ENCODE assay signal across 11 cellular contexts in the genomic region with DNA sequence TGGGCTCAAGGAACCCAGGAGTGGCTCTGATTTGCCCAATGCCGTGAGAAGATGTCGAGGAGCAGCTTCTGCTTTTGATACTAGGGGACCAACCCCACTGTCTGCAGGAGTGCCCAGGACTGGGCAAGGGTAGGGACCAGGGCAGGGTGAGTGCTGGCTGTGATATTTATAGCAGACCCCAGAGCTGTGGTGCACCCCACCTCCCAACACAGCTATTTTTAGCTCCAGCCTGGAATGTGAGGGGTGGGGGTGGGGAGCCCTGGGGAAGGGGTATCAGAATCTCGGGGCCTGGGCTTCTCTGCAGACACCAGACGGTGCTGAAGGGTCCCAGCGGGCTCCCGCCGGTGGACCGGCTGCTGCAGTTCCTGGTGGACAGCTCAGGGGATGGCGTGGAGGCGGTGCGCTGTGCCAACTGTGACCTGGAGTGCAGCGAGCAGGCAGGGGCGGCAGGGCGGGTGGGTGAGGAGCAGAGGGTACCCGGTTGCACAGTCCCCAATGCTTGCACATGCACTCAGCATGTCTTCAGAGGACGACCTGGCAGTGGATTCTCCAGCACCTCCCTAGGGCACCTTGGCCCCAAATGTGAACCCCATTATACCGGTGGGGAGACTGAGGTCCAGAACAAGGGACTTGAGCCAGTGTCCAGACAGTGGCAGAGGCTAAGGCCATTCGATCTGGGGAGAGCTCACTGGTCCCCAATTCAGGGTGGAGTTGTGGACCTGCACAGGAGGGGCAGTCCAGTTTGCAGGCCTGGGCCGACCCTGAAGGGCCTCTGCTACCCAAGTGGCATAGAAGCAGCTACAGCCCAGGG. TPM values are rescaled to one million over a fixed set of nuclear protein-coding genes. Genes with fewer than 3 reads are reported as not detected.
DNase-seq lines count a peak whose midpoint lies in the region; ATAC-seq, FAIRE-seq and TF ChIP-seq lines count a peak whose summit lies in the region.
"Had no signal": no experiment of that assay in that cellular context is flagged by ENCODE, and none has a peak within 500 bp of the region (broad histone marks: within the 10 kb centered on the region; RNA-seq: fewer than 3 reads in every experiment).

No MANE protein-coding gene starts in this region.

- no peaks in the 10 kb centered on the region for H4K20me1 ChIP-seq in keratinocyte (ENCODE audit: control insufficient read depth, extremely low read depth, insufficient read depth, low read length)

- H3K4me3 Mint-ChIP-seq in activated naive CD8-positive, alpha-beta T cell treated with anti-CD3 and anti-CD28 coated beads, Interleukin-2, amount 50 U/mL, for 24 hours, result peak overlapping the region; percentile 58

- peaks cover 9% of the 10 kb centered on the region for H3K4me1 ChIP-seq in A549
- peaks cover 9% of the 10 kb centered on the region for H3K4me1 ChIP-seq in keratinocyte (ENCODE audit: control insufficient read depth, extremely low read depth, insufficient read depth, low read length)

- dilution Hi-C loops in keratinocyte (cut with MboI; ENCODE audit: extremely low pct_ligation_motif_present, low sequenced_read_pairs), result no loop called here

- H3K79me2 ChIP-seq in keratinocyte (ENCODE audit: control insufficient read depth, insufficient read depth, low read length), result no peaks in the 10 kb centered on the region

- H3K9me1 ChIP-seq in keratinocyte (ENCODE audit: control insufficient read depth, extremely low read depth, insufficient read depth, low read length), result no peaks in the 10 kb centered on the region

- peaks cover 21% of the 10 kb centered on the region for H3K27me3 Mint-ChIP-seq in activated naive CD8-positive, alpha-beta T cell treated with anti-CD3 and anti-CD28 coated beads, Interleukin-2, amount 50 U/mL, for 24 hours

- no peak for TF ChIP-seq EP300 in A549 (IDR thresholded peaks at IDR 0.05)

- H3K4me3 ChIP-seq in A549, result peak overlapping the region; percentile 93
- peak overlapping the region; percentile 62 for H3K4me3 ChIP-seq in GM12865 (ENCODE audit: low read depth, low read length)
- H3K4me3 ChIP-seq in keratinocyte (ENCODE audit: control insufficient read depth in 2 of 3, extremely low read depth in 1 of 3, insufficient read depth in 2 of 3, low read depth in 1 of 3, low read length in 3 of 3), result peak overlapping the region in 2 of 3 experiments; percentile 49 to 73

- no peaks in the 10 kb centered on the region for H3K9me3 Mint-ChIP-seq in activated naive CD8-positive, alpha-beta T cell treated with anti-CD3 and anti-CD28 coated beads, Interleukin-2, amount 50 U/mL, for 24 hours

- peaks cover 5% of the 10 kb centered on the region for H3K4me1 Mint-ChIP-seq in activated naive CD8-positive, alpha-beta T cell treated with anti-CD3 and anti-CD28 coated beads, Interleukin-2, amount 50 U/mL, for 24 hours

- H3K9ac ChIP-seq in keratinocyte (ENCODE audit: control insufficient read depth, extremely low read depth, insufficient read depth, low read length), result peak overlapping the region; percentile 73

- no peaks in the 10 kb centered on the region for H3K36me3 Mint-ChIP-seq in activated naive CD8-positive, alpha-beta T cell treated with anti-CD3 and anti-CD28 coated beads, Interleukin-2, amount 50 U/mL, for 24 hours (ENCODE audit: low read depth)

- no peak for FAIRE-seq in A549 (lab: Jason Lieb, UNC)
- no peak for FAIRE-seq in keratinocyte (lab: Jason Lieb, UNC)

- 74% methylated on average over 7 of the region's 19 CpGs for WGBS in A549 (ENCODE audit: missing lambda C conversion rate)

- no peaks in the 10 kb centered on the region for H3K27me3 ChIP-seq in keratinocyte (ENCODE audit: control insufficient read depth, extremely low read depth, insufficient read depth, low read length)

- H3K27ac ChIP-seq in A549 (peak overlapping the region; percentile 99 to 100; a peak in 5 of 6 replicates), keratinocyte (ENCODE audit: control insufficient read depth, insufficient read depth, low read length) (no peak overlapping the region)

- no peaks in the 10 kb centered on the region for H3K9me3 ChIP-seq in A549
- H3K9me3 ChIP-seq in keratinocyte (ENCODE audit: control insufficient read depth, low read depth, low read length), result no peaks in the 10 kb centered on the region

- TF ChIP-seq CTCF in A549 (IDR thresholded peaks at IDR 0.05) (no peak), GM12865 (IDR thresholded peaks at IDR 0.05; ENCODE audit: insufficient read depth, low read depth, low read length, missing control alignments) (no peak), keratinocyte (optimal IDR thresholded peaks at IDR 0.05 in 1 of 3, IDR thresholded peaks at IDR 0.05 in 1 of 3, conservative IDR thresholded peaks at IDR 0.05 in 1 of 3; ENCODE audit: extremely low read depth in 1 of 3, insufficient read depth in 2 of 3, low read length in 3 of 3) (no peak)

- TF ChIP-seq POLR2A in A549 (IDR thresholded peaks at IDR 0.05; ENCODE audit: low read length), result no peak

- no peak for TF ChIP-seq RAD21 in A549 (conservative IDR thresholded peaks at IDR 0.05 in 1 of 2, IDR thresholded peaks at IDR 0.05 in 1 of 2)

- POLR2A ChIA-PET in A549 (lab: Yijun Ruan, JAX), result interaction anchor here (0.8 to 1.0 kb wide), 2 partner anchors 10 to 20 kb away, joined by 3 to 5 read pairs; no protein-coding TSS in a partner anchor

- H3K27ac Mint-ChIP-seq in activated naive CD8-positive, alpha-beta T cell treated with anti-CD3 and anti-CD28 coated beads, Interleukin-2, amount 50 U/mL, for 24 hours, result no peak overlapping the region

- DNase-seq in A549 (ENCODE audit: low read depth in 1 of 2, low spot score in 1 of 2) (no peak), GM12865 (ENCODE audit: low read depth) (no peak), keratinocyte (ENCODE audit: low read depth, low spot score) (no peak), kidney tubule cell (ENCODE audit: low spot score) (no peak), COR-L47 (lab: John Stamatoyannopoulos, UW) (no peak)
- no peak for DNase-seq in activated naive CD8-positive, alpha-beta T cell treated with anti-CD3 and anti-CD28 coated beads, Interleukin-2, amount 50 U/mL, for 24 hours
- DNase-seq: amygdala, left cardiac atrium, NCI-H1694 had no signal

- H3K4me2 ChIP-seq in A549, result peak overlapping the region; percentile 65
- peak overlapping the region; percentile 71 for H3K4me2 ChIP-seq in keratinocyte (ENCODE audit: control insufficient read depth, extremely low read depth, insufficient read depth, low read depth, low read length)

- CTCF ChIA-PET in A549 (lab: Yijun Ruan, JAX), result interaction anchor here (0.9 to 2.1 kb wide), 5 partner anchors 8 to 170 kb away, joined by 4 to 9 read pairs (median 5); no protein-coding TSS in a partner anchor

- ATAC-seq in A549, result no peak
- no peak for ATAC-seq in activated naive CD8-positive, alpha-beta T cell treated with anti-CD3 and anti-CD28 coated beads, Interleukin-2, amount 50 U/mL, for 24 hours
- no peak for ATAC-seq in GM21825 (IDR thresholded peaks at IDR 0.05; ENCODE audit: unreplicated experiment)
- ATAC-seq in GM19351 (IDR thresholded peaks at IDR 0.05; ENCODE audit: unreplicated experiment), result no peak

- H2AFZ ChIP-seq in keratinocyte (ENCODE audit: control insufficient read depth, low read length), result no peak overlapping the region

- H3K36me3 ChIP-seq in keratinocyte (ENCODE audit: control insufficient read depth in 2 of 2, extremely low read depth in 1 of 2, insufficient read depth in 2 of 2, low read length in 2 of 2), result no peaks in the 10 kb centered on the region

RNA-seq across cellular contexts. Expression of a gene that starts 1.4 kb away (rescaled TPM):
- polyA plus RNA-seq in A549 (2011; rRNA removed) (11.3 and 17.9 TPM in 2 replicates), A549 (2017; fragmentation: RNase III; extraction: RNeasy Plus Mini Kit Qiagen cat#74134 plus additional on column Dnase treatment) (24.6 to 28.0 TPM (median 27.6 TPM) in 3 replicates), keratinocyte (6.1 to 11.0 TPM (median 8.5 TPM) in 3 replicates)
- polyA plus RNA-seq in A549 (2012; cell fraction: cytosol; rRNA removed), result 51.4 and 60.1 TPM in 2 replicates
- 287 and 554 TPM in 2 replicates for polyA plus RNA-seq in A549 (2012; cell fraction: nucleus; rRNA removed)
- 17.1 and 19.7 TPM in 2 replicates for polyA minus RNA-seq in A549 (2011; rRNA and poly(A)+ RNA removed)
- polyA plus RNA-seq in keratinocyte (2011; ENCODE audit: low read depth), result 2.1 TPM
- polyA plus RNA-seq in keratinocyte (2011; cell fraction: cytosol; rRNA removed), result 1.8 and 2.8 TPM in 2 replicates
- polyA plus RNA-seq in keratinocyte (2011; cell fraction: nucleus; rRNA removed), result 68.3 and 74.8 TPM in 2 replicates
- 1.1 and 4.5 TPM in 2 replicates for polyA plus RNA-seq in keratinocyte (2012; ENCODE audit: low replicate concordance)
- 5.5 to 9.6 TPM (median 6.7 TPM) in 3 replicates for polyA minus RNA-seq in keratinocyte
- polyA minus RNA-seq in keratinocyte (2011; cell fraction: cytosol; rRNA and poly(A)+ RNA removed), result 5.4 TPM
- polyA minus RNA-seq in keratinocyte (2011; cell fraction: nucleus; rRNA and poly(A)+ RNA removed), result 12.5 and 14.0 TPM in 2 replicates

RNA-seq across cellular contexts. Expression of a gene that starts 7.9 kb away (rescaled TPM):
- polyA plus RNA-seq in A549 (2011; rRNA removed) (221 and 373 TPM in 2 replicates), A549 (2017; fragmentation: RNase III; extraction: RNeasy Plus Mini Kit Qiagen cat#74134 plus additional on column Dnase treatment) (374 to 377 TPM (median 375 TPM) in 3 replicates), keratinocyte (209 to 421 TPM (median 239 TPM) in 3 replicates)
- polyA plus RNA-seq in A549 (2012; cell fraction: cytosol; rRNA removed), result 73.5 and 98.3 TPM in 2 replicates
- polyA plus RNA-seq in A549 (2012; cell fraction: nucleus; rRNA removed), result 13.1 and 21.3 TPM in 2 replicates
- polyA minus RNA-seq in A549 (2011; rRNA and poly(A)+ RNA removed), result 22.8 and 27.3 TPM in 2 replicates
- polyA plus RNA-seq in keratinocyte (2011; ENCODE audit: low read depth), result 511 TPM
- 250 and 473 TPM in 2 replicates for polyA plus RNA-seq in keratinocyte (2011; cell fraction: cytosol; rRNA removed)
- 68.6 and 124 TPM in 2 replicates for polyA plus RNA-seq in keratinocyte (2011; cell fraction: nucleus; rRNA removed)
- polyA plus RNA-seq in keratinocyte (2012; ENCODE audit: low replicate concordance), result 715 and 1,079 TPM in 2 replicates
- 8.1 to 53.0 TPM (median 29.8 TPM) in 3 replicates for polyA minus RNA-seq in keratinocyte
- 54.1 TPM for polyA minus RNA-seq in keratinocyte (2011; cell fraction: cytosol; rRNA and poly(A)+ RNA removed)
- 12.8 and 21.7 TPM in 2 replicates for polyA minus RNA-seq in keratinocyte (2011; cell fraction: nucleus; rRNA and poly(A)+ RNA removed)

RNA-seq across cellular contexts. Expression of a gene that starts 27.2 kb away (rescaled TPM):
- 0.17 and 0.21 TPM in 2 replicates for polyA plus RNA-seq in A549 (2011; rRNA removed)
- 0.30 and 0.47 TPM in 2 replicates for polyA plus RNA-seq in A549 (2012; cell fraction: cytosol; rRNA removed)
- 1.6 and 1.8 TPM in 2 replicates for polyA plus RNA-seq in A549 (2012; cell fraction: nucleus; rRNA removed)
- polyA plus RNA-seq in A549 (2017; fragmentation: RNase III; extraction: RNeasy Plus Mini Kit Qiagen cat#74134 plus additional on column Dnase treatment), result 0.44 to 0.66 TPM (median 0.54 TPM) in 3 replicates
- polyA minus RNA-seq in A549 (2011; rRNA and poly(A)+ RNA removed), result 0.19 and 0.54 TPM in 2 replicates
- 0.03 to 0.07 TPM (median 0.05 TPM) in 3 replicates for polyA plus RNA-seq in keratinocyte
- polyA plus RNA-seq in keratinocyte (2011; ENCODE audit: low read depth), result 0.47 TPM
- polyA plus RNA-seq in keratinocyte (2011; cell fraction: cytosol; rRNA removed), result 0.04 and 0.07 TPM in 2 replicates
- polyA plus RNA-seq in keratinocyte (2011; cell fraction: nucleus; rRNA removed), result 0.27 and 0.33 TPM in 2 replicates
- 0.10 TPM in 2 replicates for polyA plus RNA-seq in keratinocyte (2012; ENCODE audit: low replicate concordance)
- 0.39 TPM in 1 of 3 replicates, not detected in the others for polyA minus RNA-seq in keratinocyte
- not detected for polyA minus RNA-seq in keratinocyte (2011; cell fraction: cytosol; rRNA and poly(A)+ RNA removed)
- 0.11 and 0.16 TPM in 2 replicates for polyA minus RNA-seq in keratinocyte (2011; cell fraction: nucleus; rRNA and poly(A)+ RNA removed)

RNA-seq across cellular contexts. Expression of a gene that starts 28.5 kb away (rescaled TPM):
- polyA plus RNA-seq in A549 (2011; rRNA removed) (64.6 and 71.4 TPM in 2 replicates), A549 (2017; fragmentation: RNase III; extraction: RNeasy Plus Mini Kit Qiagen cat#74134 plus additional on column Dnase treatment) (63.9 to 97.2 TPM (median 84.6 TPM) in 3 replicates), keratinocyte (50.3 to 72.5 TPM (median 59.9 TPM) in 3 replicates)
- polyA plus RNA-seq in A549 (2012; cell fraction: cytosol; rRNA removed), result 33.8 and 42.9 TPM in 2 replicates
- 22.6 and 29.9 TPM in 2 replicates for polyA plus RNA-seq in A549 (2012; cell fraction: nucleus; rRNA removed)
- 61.0 and 61.6 TPM in 2 replicates for polyA minus RNA-seq in A549 (2011; rRNA and poly(A)+ RNA removed)
- 18.3 TPM for polyA plus RNA-seq in keratinocyte (2011; ENCODE audit: low read depth)
- polyA plus RNA-seq in keratinocyte (2011; cell fraction: cytosol; rRNA removed), result 45.2 and 50.6 TPM in 2 replicates
- 42.9 and 44.7 TPM in 2 replicates for polyA plus RNA-seq in keratinocyte (2011; cell fraction: nucleus; rRNA removed)
- polyA plus RNA-seq in keratinocyte (2012; ENCODE audit: low replicate concordance), result 33.4 and 51.2 TPM in 2 replicates
- polyA minus RNA-seq in keratinocyte, result 44.3 to 77.6 TPM (median 65.2 TPM) in 3 replicates
- polyA minus RNA-seq in keratinocyte (2011; cell fraction: cytosol; rRNA and poly(A)+ RNA removed), result 69.3 TPM
- polyA minus RNA-seq in keratinocyte (2011; cell fraction: nucleus; rRNA and poly(A)+ RNA removed), result 44.2 and 59.4 TPM in 2 replicates

RNA-seq across cellular contexts. Expression of a gene that starts 36.7 kb away (rescaled TPM):
- polyA plus RNA-seq in A549 (2011; rRNA removed) (not detected in 2 replicates), A549 (2017; fragmentation: RNase III; extraction: RNeasy Plus Mini Kit Qiagen cat#74134 plus additional on column Dnase treatment) (not detected in 3 replicates), keratinocyte (not detected in 3 replicates)
- polyA plus RNA-seq in A549 (2012; cell fraction: cytosol; rRNA removed), result not detected in 2 replicates
- polyA plus RNA-seq in A549 (2012; cell fraction: nucleus; rRNA removed), result not detected in 2 replicates
- not detected in 2 replicates for polyA minus RNA-seq in A549 (2011; rRNA and poly(A)+ RNA removed)
- not detected for polyA plus RNA-seq in keratinocyte (2011; ENCODE audit: low read depth)
- not detected in 2 replicates for polyA plus RNA-seq in keratinocyte (2011; cell fraction: cytosol; rRNA removed)
- not detected in 2 replicates for polyA plus RNA-seq in keratinocyte (2011; cell fraction: nucleus; rRNA removed)
- not detected in 2 replicates for polyA plus RNA-seq in keratinocyte (2012; ENCODE audit: low replicate concordance)
- not detected in 3 replicates for polyA minus RNA-seq in keratinocyte
- polyA minus RNA-seq in keratinocyte (2011; cell fraction: cytosol; rRNA and poly(A)+ RNA removed), result not detected
- polyA minus RNA-seq in keratinocyte (2011; cell fraction: nucleus; rRNA and poly(A)+ RNA removed), result not detected in 2 replicates
